Comparison of ENCODE assay signal across 30 cellular contexts in genomic region chr5:65248896-65249295, GRCh38.
"Had no signal": no experiment of that assay in that cellular context is flagged by ENCODE, and none has a peak within 500 bp of the region (broad histone marks: within the 10 kb centered on the region; RNA-seq: fewer than 3 reads in every experiment).

No MANE protein-coding gene starts in this region.

- H3K4me1 Mint-ChIP-seq: activated B cell treated with CpG ODN at 0.5 μM for 24 hours; activated naive CD4-positive, alpha-beta T cell treated with anti-CD3 and anti-CD28 coated beads, Interleukin-2, amount 50 U/mL, for 24 hours; activated naive CD8-positive, alpha-beta T cell treated with anti-CD3 and anti-CD28 coated beads for 36 hours; activated naive CD8-positive, alpha-beta T cell treated with anti-CD3 and anti-CD28 coated beads, Interleukin-2, amount 50 U/mL, for 24 hours had no signal

- H3K4me1 ChIP-seq: adrenal gland, ascending aorta, breast epithelium, colonic mucosa had no signal

- H3K9me3 Mint-ChIP-seq: activated B cell treated with CpG ODN at 0.5 μM for 24 hours; activated CD8-positive, alpha-beta T cell treated with anti-CD3 and anti-CD28 coated beads for 36 hours; activated naive CD4-positive, alpha-beta T cell treated with anti-CD3 and anti-CD28 coated beads for 36 hours; activated naive CD4-positive, alpha-beta T cell treated with anti-CD3 and anti-CD28 coated beads, Interleukin-2, amount 50 U/mL, for 24 hours; activated naive CD8-positive, alpha-beta T cell treated with anti-CD3 and anti-CD28 coated beads for 36 hours; activated naive CD8-positive, alpha-beta T cell treated with anti-CD3 and anti-CD28 coated beads, Interleukin-2, amount 50 U/mL, for 24 hours; activated T-cell treated with anti-CD3 and anti-CD28 coated beads, Interleukin-2, amount 50 U/mL, for 4 hours; activated T-helper 2 cell treated with anti-CD3 and anti-CD28 coated beads, Interferon-gamma antibody, Interleukin-2, Interleukin-4, amounts not matched to agents 10 μg/mL and 5 μg/mL and 100 μg/mL, durations not matched to agents 14 hours and 24 hours and 36 hours; brain; endodermal cell; T-helper 1 cell treated with Interleukin-12 subunit alpha and Interleukin-12 subunit beta and Interleukin-4 antibody, amounts not matched to agents 30 μg/mL and 1 μg/mL, for 36 hours had no signal

- H3K36me3 Mint-ChIP-seq: activated naive CD4-positive, alpha-beta T cell treated with anti-CD3 and anti-CD28 coated beads, Interleukin-2, amount 50 U/mL, for 24 hours; activated naive CD8-positive, alpha-beta T cell treated with anti-CD3 and anti-CD28 coated beads for 36 hours; brain had no signal

- H3K4me3 Mint-ChIP-seq: activated B cell treated with CpG ODN at 0.5 μM for 24 hours; activated CD8-positive, alpha-beta T cell treated with anti-CD3 and anti-CD28 coated beads for 36 hours; activated naive CD4-positive, alpha-beta T cell treated with anti-CD3 and anti-CD28 coated beads for 36 hours; activated naive CD4-positive, alpha-beta T cell treated with anti-CD3 and anti-CD28 coated beads, Interleukin-2, amount 50 U/mL, for 24 hours; activated naive CD8-positive, alpha-beta T cell treated with anti-CD3 and anti-CD28 coated beads for 36 hours; activated naive CD8-positive, alpha-beta T cell treated with anti-CD3 and anti-CD28 coated beads, Interleukin-2, amount 50 U/mL, for 24 hours; activated T-cell treated with anti-CD3 and anti-CD28 coated beads, Interleukin-2, amount 50 U/mL, for 4 hours; brain; endodermal cell; T-helper 1 cell treated with Interleukin-12 subunit alpha and Interleukin-12 subunit beta and Interleukin-4 antibody, amounts not matched to agents 30 μg/mL and 1 μg/mL, for 36 hours had no signal

- H3K36me3 ChIP-seq: adrenal gland, ascending aorta, breast epithelium, cardiac muscle cell, colonic mucosa, WERI-Rb-1 had no signal

- H3K9me3 ChIP-seq: adrenal gland, ascending aorta, breast epithelium, colonic mucosa had no signal

- DNase-seq: activated B cell treated with CpG ODN at 0.5 μM for 24 hours; activated CD4-positive, alpha-beta T cell treated with anti-CD3 and anti-CD28 coated beads for 48 hours; activated CD4-positive, alpha-beta T cell treated with anti-CD3 and anti-CD28 coated beads, Interleukin-2, amount 50 U/mL, for 1 hour; activated CD4-positive, alpha-beta T cell treated with anti-CD3 and anti-CD28 coated beads, Interleukin-2, amount 50 U/mL, for 48 hours; activated CD8-positive, alpha-beta memory T cell treated with anti-CD3 and anti-CD28 coated beads for 24 hours; activated CD8-positive, alpha-beta T cell treated with anti-CD3 and anti-CD28 coated beads for 36 hours; activated effector memory CD4-positive, alpha-beta T cell treated with anti-CD3 and anti-CD28 coated beads, Interleukin-2, amount 50 U/mL, for 16 hours; activated naive CD4-positive, alpha-beta T cell treated with anti-CD3 and anti-CD28 coated beads for 36 hours; activated naive CD8-positive, alpha-beta T cell treated with anti-CD3 and anti-CD28 coated beads for 36 hours; activated naive CD8-positive, alpha-beta T cell treated with anti-CD3 and anti-CD28 coated beads, Interleukin-2, amount 50 U/mL, for 24 hours; activated T-cell treated with anti-CD3 and anti-CD28 coated beads, Interleukin-2, amount 50 U/mL, for 4 hours; adrenal gland; central memory CD4-positive, alpha-beta T cell; cerebellar nuclear complex; colonic mucosa; effector CD8-positive, alpha-beta T cell; endodermal cell; foreskin fibroblast; head of caudate nucleus; T-helper 9 cell; WERI-Rb-1 had no signal

- ATAC-seq: activated CD4-positive, CD25-positive, alpha-beta regulatory T cell treated with anti-CD3 and anti-CD28 coated beads, Interleukin-2, amount 50 U/mL, for 24 hours; activated CD8-positive, alpha-beta T cell treated with anti-CD3 and anti-CD28 coated beads for 36 hours; activated naive CD8-positive, alpha-beta T cell treated with anti-CD3 and anti-CD28 coated beads, Interleukin-2, amount 50 U/mL, for 24 hours; activated T-cell treated with anti-CD3 and anti-CD28 coated beads, Interleukin-2, amount 50 U/mL, for 4 hours; esophagus mucosa had no signal

- H3K4me3 ChIP-seq: adrenal gland, ascending aorta, breast epithelium, cardiac muscle cell, colonic mucosa had no signal

- H3K27me3 ChIP-seq: adrenal gland, ascending aorta, breast epithelium, cardiac muscle cell, colonic mucosa had no signal

- H3K27ac ChIP-seq: adrenal gland, ascending aorta, breast epithelium, cardiac muscle cell, colonic mucosa, WERI-Rb-1 had no signal

- H3K27ac Mint-ChIP-seq: activated B cell treated with CpG ODN at 0.5 μM for 24 hours; activated CD8-positive, alpha-beta T cell treated with anti-CD3 and anti-CD28 coated beads for 36 hours; activated naive CD4-positive, alpha-beta T cell treated with anti-CD3 and anti-CD28 coated beads for 36 hours; activated naive CD4-positive, alpha-beta T cell treated with anti-CD3 and anti-CD28 coated beads, Interleukin-2, amount 50 U/mL, for 24 hours; activated naive CD8-positive, alpha-beta T cell treated with anti-CD3 and anti-CD28 coated beads for 36 hours; activated naive CD8-positive, alpha-beta T cell treated with anti-CD3 and anti-CD28 coated beads, Interleukin-2, amount 50 U/mL, for 24 hours; activated T-helper 2 cell treated with anti-CD3 and anti-CD28 coated beads, Interferon-gamma antibody, Interleukin-2, Interleukin-4, amounts not matched to agents 10 μg/mL and 5 μg/mL and 100 μg/mL, durations not matched to agents 14 hours and 24 hours and 36 hours; brain; endodermal cell; T-helper 1 cell treated with Interleukin-12 subunit alpha and Interleukin-12 subunit beta and Interleukin-4 antibody, amounts not matched to agents 30 μg/mL and 1 μg/mL, for 36 hours had no signal

- H3K27me3 Mint-ChIP-seq: activated B cell treated with CpG ODN at 0.5 μM for 24 hours; activated CD8-positive, alpha-beta T cell treated with anti-CD3 and anti-CD28 coated beads for 36 hours; activated naive CD4-positive, alpha-beta T cell treated with anti-CD3 and anti-CD28 coated beads, Interleukin-2, amount 50 U/mL, for 24 hours; activated naive CD8-positive, alpha-beta T cell treated with anti-CD3 and anti-CD28 coated beads for 36 hours; activated naive CD8-positive, alpha-beta T cell treated with anti-CD3 and anti-CD28 coated beads, Interleukin-2, amount 50 U/mL, for 24 hours; brain had no signal
